In the genomic region with DNA sequence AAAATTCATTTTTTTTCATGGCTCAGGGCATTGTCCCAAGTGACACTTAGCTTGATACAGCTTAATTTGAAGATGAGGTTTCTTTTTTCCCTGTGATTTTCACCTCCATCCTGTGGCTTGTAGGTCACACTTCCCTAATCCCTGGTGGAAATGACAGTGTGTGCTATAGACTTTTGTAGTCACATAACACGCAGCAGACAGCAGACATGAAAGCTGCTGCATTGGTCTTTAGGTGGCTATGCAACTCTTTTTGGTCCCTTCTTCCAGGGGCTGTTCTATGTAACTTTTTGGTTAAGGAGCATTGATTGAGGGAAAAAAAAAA, we compare ENCODE assay signal across 24 cellular contexts. TPM values are rescaled to one million over a fixed set of nuclear protein-coding genes. Genes with fewer than 3 reads are reported as not detected.
DNase-seq lines count a peak whose midpoint lies in the region; ATAC-seq and TF ChIP-seq lines count a peak whose summit lies in the region.
"Had no signal": no experiment of that assay in that cellular context is flagged by ENCODE, and none has a peak within 500 bp of the region (broad histone marks: within the 10 kb centered on the region; RNA-seq: fewer than 3 reads in every experiment).

No MANE protein-coding gene starts in this region.

- peak; percentile 38 for DNase-seq in DMS53 (lab: John Stamatoyannopoulos, UW)
- no peak for DNase-seq in DMS53 treated with DMSO at 0.1 percent for 48 hours (lab: John Stamatoyannopoulos, UW; ENCODE audit: unreplicated experiment)
- no peak for DNase-seq in RWPE2 (ENCODE audit: low spot score)
- DNase-seq in type B pancreatic cell (ENCODE audit: extremely low spot score, unreplicated experiment): no peak
- no peak for DNase-seq in CD14-positive monocyte (ENCODE audit: low spot score)
- DNase-seq in NCI-H1048 (lab: John Stamatoyannopoulos, UW): no peak
- no peak for DNase-seq in NCI-H1930 (lab: John Stamatoyannopoulos, UW)
- DNase-seq: 8988T; activated naive CD4-positive, alpha-beta T cell; activated T-cell treated with anti-CD3 and anti-CD28 coated beads, Interleukin-2, amount 50 U/mL, for 1 hour; adrenal gland; AML-193; DMS79 treated with DMSO at 0.1 percent for 48 hours; NCI-H146; SHP77; stimulated activated CD4-positive, alpha-beta T cell treated with anti-CD3 and anti-CD28 coated beads, Interleukin-2, amount 100 ng/mL, for 24 hours; SW 1271 had no signal

- TF ChIP-seq CTCF in RWPE2 (IDR thresholded peaks at IDR 0.05; ENCODE audit: poor library complexity, severe bottlenecking) (no peak), liver (IDR thresholded peaks at IDR 0.05; ENCODE audit: low read depth, low read length, missing input control) (no peak), type B pancreatic cell (conservative IDR thresholded peaks at IDR 0.05) (no peak), CD14-positive monocyte (IDR thresholded peaks at IDR 0.05) (no peak)

- H3K27ac Mint-ChIP-seq in type B pancreatic cell: peak overlapping the region; percentile 88
- peak overlapping the region in 1 of 7 donors; percentile 77 for H3K27ac Mint-ChIP-seq in CD14-positive monocyte
- H3K27ac Mint-ChIP-seq: GM23338; mesothelial cell of epicardium; stimulated activated effector memory CD8-positive, alpha-beta T cell treated with anti-CD3 and anti-CD28 coated beads, Interleukin-12 subunit alpha, Interleukin-12 subunit beta, amount 100 ng/mL, for 72 hours had no signal

- intact Hi-C loops in CD14-positive monocyte (cut with micrococcal nuclease): no loop called here

- H3K27me3 Mint-ChIP-seq in type B pancreatic cell: no peaks in the 10 kb centered on the region
- peaks cover 0 to 2% (median 0%) of the 10 kb centered on the region in 3 donors for H3K27me3 Mint-ChIP-seq in CD14-positive monocyte (ENCODE audit: low read depth in 3 of 3)

- H3K4me3 Mint-ChIP-seq in type B pancreatic cell (no peak overlapping the region), CD14-positive monocyte (no peak overlapping the region)
- H3K4me3 Mint-ChIP-seq: GM23338; mesothelial cell of epicardium; neural crest cell; stimulated activated effector memory CD8-positive, alpha-beta T cell treated with anti-CD3 and anti-CD28 coated beads, Interleukin-12 subunit alpha, Interleukin-12 subunit beta, amount 100 ng/mL, for 72 hours had no signal

- TF ChIP-seq RAD21 in liver (IDR thresholded peaks at IDR 0.05): no peak

- 63% methylated on average over 1 of the region's 1 CpG for WGBS in liver

- peaks cover 26% of the 10 kb centered on the region for H3K4me1 ChIP-seq in RWPE2 (ENCODE audit: insufficient read depth, poor library complexity, severe bottlenecking)
- peaks cover 8 to 33% (median 17%) of the 10 kb centered on the region in 4 donors for H3K4me1 ChIP-seq in liver (ENCODE audit: control insufficient read depth in 4 of 4, insufficient read depth in 4 of 4, low read length in 3 of 4)
- H3K4me1 ChIP-seq: adrenal gland had no signal

- no peak for ATAC-seq in RWPE2 (ENCODE audit: low read depth)
- ATAC-seq: K562; stimulated activated effector memory CD8-positive, alpha-beta T cell treated with anti-CD3 and anti-CD28 coated beads, Interleukin-12 subunit alpha, Interleukin-12 subunit beta, amount 100 ng/mL, for 72 hours had no signal

- no peak overlapping the region for H3K4me3 ChIP-seq in RWPE2 (ENCODE audit: severe bottlenecking)
- no peak overlapping the region for H3K4me3 ChIP-seq in liver (ENCODE audit: low read depth in 1 of 3, low read length in 3 of 3)
- H3K4me3 ChIP-seq: adrenal gland, coronary artery, GM23338, K562 had no signal

- H3K27ac ChIP-seq in RWPE2 (ENCODE audit: poor library complexity, severe bottlenecking) (peak overlapping the region; percentile 36), liver (ENCODE audit: low read depth in 1 of 2, low read length in 2 of 2) (peak overlapping the region; percentile 52 to 78)
- H3K27ac ChIP-seq: adrenal gland, coronary artery had no signal

- H3K9ac ChIP-seq in liver (ENCODE audit: low read depth in 1 of 2, low read length in 2 of 2): peak overlapping the region in 1 of 2 donors; percentile 32

- H3K4me1 Mint-ChIP-seq in type B pancreatic cell (ENCODE audit: unreplicated experiment) (peaks cover 7% of the 10 kb centered on the region), CD14-positive monocyte (no peaks in the 10 kb centered on the region)

- no peaks in the 10 kb centered on the region for H3K9me3 Mint-ChIP-seq in type B pancreatic cell
- H3K9me3 Mint-ChIP-seq in CD14-positive monocyte: no peaks in the 10 kb centered on the region
- H3K9me3 Mint-ChIP-seq: GM23338; mesothelial cell of epicardium; neural crest cell; stimulated activated effector memory CD8-positive, alpha-beta T cell treated with anti-CD3 and anti-CD28 coated beads, Interleukin-12 subunit alpha, Interleukin-12 subunit beta, amount 100 ng/mL, for 72 hours had no signal

- H3K36me3 Mint-ChIP-seq in type B pancreatic cell (peaks cover 13% of the 10 kb centered on the region), CD14-positive monocyte (peaks cover 47 to 53% of the 10 kb centered on the region in 2 donors)

- H3K27me3 ChIP-seq in RWPE2 (ENCODE audit: insufficient read depth, poor library complexity, severe bottlenecking): no peaks in the 10 kb centered on the region
- no peaks in the 10 kb centered on the region for H3K27me3 ChIP-seq in liver (ENCODE audit: control insufficient read depth in 4 of 4, insufficient read depth in 4 of 4, low read length in 3 of 4)
- H3K27me3 ChIP-seq: adrenal gland had no signal

- peaks cover 11% of the 10 kb centered on the region; the same call in 1 of the 2 replicates for H3K36me3 ChIP-seq in RWPE2 (ENCODE audit: low read depth)
- H3K36me3 ChIP-seq in liver (ENCODE audit: control insufficient read depth in 4 of 4, insufficient read depth in 3 of 4, low read depth in 1 of 4, low read length in 3 of 4): peaks cover 0 to 11% (median 4%) of the 10 kb centered on the region in 4 donors

- H3K9me3 ChIP-seq in RWPE2 (ENCODE audit: severe bottlenecking) (no peaks in the 10 kb centered on the region), liver (ENCODE audit: control insufficient read depth in 4 of 4, low read length in 3 of 4) (no peaks in the 10 kb centered on the region)
- H3K9me3 ChIP-seq: adrenal gland had no signal

TF ChIP-seq in liver, 16 proteins besides CTCF, POLR2A, EP300 and RAD21:
- no peak for TF ChIP-seq JUND (IDR thresholded peaks at IDR 0.05)
- TF ChIP-seq FOXA1 (IDR thresholded peaks at IDR 0.05): no peak
- TF ChIP-seq REST (IDR thresholded peaks at IDR 0.05): no peak

RNA-seq across cellular contexts. Expression of gene TRAK1, which starts 38.8 kb away (rescaled TPM):
- total RNA-seq in liver: 10 to 100 TPM; 12.1 to 21.7 TPM
- 1 to 10 TPM; 3.4 to 5.0 TPM for polyA plus RNA-seq in liver
- total RNA-seq in type B pancreatic cell (ENCODE audit: low replicate concordance): 49.2 and 54.7 TPM in 2 replicates
- polyA plus RNA-seq in CD14-positive monocyte: 1 to 10 TPM; 6.6 to 7.0 TPM
